In genomic region chr6:157033428-157034140, GRCh38 we compare ENCODE assay signal across 8 cellular contexts.
A peak's percentile ranks its signal among the peaks of the same experiment; 100 is the strongest.
DNase-seq lines count a peak whose midpoint lies in the region; ATAC-seq and TF ChIP-seq lines count a peak whose summit lies in the region.

No MANE protein-coding gene starts in this region.

- CTCF ChIA-PET in CD4-positive, alpha-beta T cell (lab: Charles Lee) = interaction anchor here (0.6 to 1.6 kb wide), 11 partner anchors 12 to 151 kb away, joined by 3 to 22 read pairs (median 3); no protein-coding TSS in a partner anchor

- H3K4me1 Mint-ChIP-seq in CD4-positive, alpha-beta T cell (ENCODE audit: low read depth) = peaks cover 41% of the 10 kb centered on the region
- peaks cover 18 to 29% of the 10 kb centered on the region in 2 donors for H3K4me1 Mint-ChIP-seq in natural killer cell treated with Interleukin-12 subunit alpha and Interleukin-12 subunit beta and Interleukin-15 and Interleukin-18, amount 100 ng/mL, for 72 hours (ENCODE audit: low read depth in 2 of 2)

- H3K27ac ChIP-seq in CD4-positive, alpha-beta T cell (ENCODE audit: low read depth, low read length) = peak overlapping the region; percentile 34

- no peaks in the 10 kb centered on the region for H3K36me3 ChIP-seq in MG63

- peak; percentile 60 for ATAC-seq in CD4-positive, alpha-beta T cell (ENCODE audit: poor library complexity)
- peak in 1 of 2 donors; percentile 55 for ATAC-seq in natural killer cell treated with Interleukin-12 subunit alpha and Interleukin-12 subunit beta and Interleukin-15 and Interleukin-18, amount 100 ng/mL, for 72 hours

- no peak for DNase-seq in CD4-positive, alpha-beta T cell
- DNase-seq in MG63 = no peak
- peak; percentile 20 to 26 for DNase-seq in dermis microvascular lymphatic vessel endothelial cell (ENCODE audit: low read depth in 2 of 2)
- DNase-seq in natural killer cell treated with Interleukin-12 subunit alpha and Interleukin-12 subunit beta and Interleukin-15 and Interleukin-18, amount 100 ng/mL, for 72 hours (ENCODE audit: low spot score) = no peak
- DNase-seq in H4 (ENCODE audit: low spot score) = no peak
- DNase-seq in iPS-NIHi11 (ENCODE audit: low spot score) = no peak
- no peak for DNase-seq in NCI-H69 (lab: John Stamatoyannopoulos, UW)
- DNase-seq in SK-N-DZ (ENCODE audit: low spot score) = no peak

- H3K4me3 ChIP-seq in MG63 = peak overlapping the region; percentile 53

- no peaks in the 10 kb centered on the region for H3K9me3 Mint-ChIP-seq in CD4-positive, alpha-beta T cell
- no peaks in the 10 kb centered on the region for H3K9me3 Mint-ChIP-seq in natural killer cell treated with Interleukin-12 subunit alpha and Interleukin-12 subunit beta and Interleukin-15 and Interleukin-18, amount 100 ng/mL, for 72 hours

- intact Hi-C loops in CD4-positive, alpha-beta T cell (cut with DNase I, micrococcal nuclease) = loop anchor here (1.0 to 5.0 kb wide), 5 partner anchors 39 to 241 kb away; no protein-coding TSS in a partner anchor

- no peaks in the 10 kb centered on the region for H3K27me3 ChIP-seq in CD4-positive, alpha-beta T cell (ENCODE audit: control insufficient read depth, insufficient read depth, low read length)
- H3K27me3 ChIP-seq in MG63 = no peaks in the 10 kb centered on the region

- H3K9me3 ChIP-seq in CD4-positive, alpha-beta T cell (ENCODE audit: control insufficient read depth, low read length) = no peaks in the 10 kb centered on the region
- H3K9me3 ChIP-seq in MG63 = no peaks in the 10 kb centered on the region

- no peaks in the 10 kb centered on the region for H3K36me3 Mint-ChIP-seq in CD4-positive, alpha-beta T cell (ENCODE audit: low read depth)
- H3K36me3 Mint-ChIP-seq in natural killer cell treated with Interleukin-12 subunit alpha and Interleukin-12 subunit beta and Interleukin-15 and Interleukin-18, amount 100 ng/mL, for 72 hours = no peaks in the 10 kb centered on the region

- POLR2A ChIA-PET in CD4-positive, alpha-beta T cell (lab: Charles Lee) = interaction anchor here (0.6 to 4.0 kb wide), 3 partner anchors 13 to 255 kb away, joined by 3 to 38 read pairs (median 7); no protein-coding TSS in a partner anchor

- H3K27me3 Mint-ChIP-seq in CD4-positive, alpha-beta T cell = no peaks in the 10 kb centered on the region
- H3K27me3 Mint-ChIP-seq in natural killer cell treated with Interleukin-12 subunit alpha and Interleukin-12 subunit beta and Interleukin-15 and Interleukin-18, amount 100 ng/mL, for 72 hours = no peaks in the 10 kb centered on the region

- H3K27ac Mint-ChIP-seq in CD4-positive, alpha-beta T cell = peak overlapping the region; percentile 86
- H3K27ac Mint-ChIP-seq in natural killer cell treated with Interleukin-12 subunit alpha and Interleukin-12 subunit beta and Interleukin-15 and Interleukin-18, amount 100 ng/mL, for 72 hours = peak overlapping the region; percentile 75 to 89

- no peak for TF ChIP-seq CTCF in CD4-positive, alpha-beta T cell (IDR thresholded peaks at IDR 0.05)

- H3K4me3 Mint-ChIP-seq in CD4-positive, alpha-beta T cell = peak overlapping the region; percentile 94
- H3K4me3 Mint-ChIP-seq in natural killer cell treated with Interleukin-12 subunit alpha and Interleukin-12 subunit beta and Interleukin-15 and Interleukin-18, amount 100 ng/mL, for 72 hours = peak overlapping the region; percentile 87

Comparison
In these comparisons a context has a peak if more than half of its experiments do, and no peak if none do; other contexts are left out.
1. DNase-seq: peak in dermis microvascular lymphatic vessel endothelial cell (2 of 2); none in CD4-positive, alpha-beta T cell (0 of 10), MG63 (single experiment), natural killer cell treated with Interleukin-12 subunit alpha and Interleukin-12 subunit beta and Interleukin-15 and Interleukin-18, amount 100 ng/mL, for 72 hours (single experiment), H4 (single experiment), iPS-NIHi11 (single experiment), NCI-H69 (single experiment) and SK-N-DZ (single experiment).